ENCODE assay signal across 19 cellular contexts in the genomic region with DNA sequence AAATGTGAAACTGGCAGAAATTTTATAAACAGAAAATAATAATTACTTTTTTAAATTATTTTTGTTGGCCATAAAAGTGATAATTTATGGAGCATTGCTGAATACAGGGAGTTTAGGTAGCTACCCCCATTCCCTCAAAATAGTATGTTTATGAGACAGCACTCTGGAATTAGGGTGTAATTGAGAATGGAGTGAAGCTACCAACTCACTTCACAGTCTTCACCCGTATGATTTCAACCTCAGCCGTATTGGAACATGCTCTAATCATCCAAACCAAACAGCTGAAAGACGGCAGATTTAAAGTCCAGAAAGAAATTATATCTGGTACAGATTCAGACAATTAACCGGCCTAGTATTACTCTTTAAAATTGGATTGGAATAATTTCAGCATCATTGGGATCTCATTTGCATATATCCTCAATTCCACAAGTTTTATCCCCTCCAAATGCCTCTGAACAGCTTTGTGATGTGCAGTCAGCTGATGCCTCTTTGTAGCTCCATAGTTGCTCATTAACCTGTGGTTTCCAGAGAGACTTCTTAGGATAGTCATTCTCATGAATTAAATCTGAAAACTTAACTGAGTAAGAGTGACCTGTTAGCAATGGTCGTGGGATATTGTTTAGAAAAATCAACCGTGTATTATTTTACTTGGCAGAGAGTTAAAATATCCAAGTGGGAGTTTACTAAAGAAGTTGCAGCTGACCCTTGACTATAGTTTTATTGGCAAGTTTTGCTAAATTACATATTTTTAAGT. TPM values are rescaled to one million over a fixed set of nuclear protein-coding genes. Genes with fewer than 3 reads are reported as not detected.
A peak's percentile ranks its signal among the peaks of the same experiment; 100 is the strongest.
DNase-seq lines count a peak whose midpoint lies in the region; ATAC-seq and TF ChIP-seq lines count a peak whose summit lies in the region.
"Had no signal": no experiment of that assay in that cellular context is flagged by ENCODE, and none has a peak within 500 bp of the region (broad histone marks: within the 10 kb centered on the region; RNA-seq: fewer than 3 reads in every experiment).

No MANE protein-coding gene starts in this region.

- WGBS in endodermal cell (ENCODE audit: insufficient coverage in 1 of 2, insufficient read length in 1 of 2), 2 experiments: 92 to 100% methylated on average over 6 of the region's 6 CpGs

- H3K9me3 Mint-ChIP-seq in endodermal cell: no peaks in the 10 kb centered on the region

- TF ChIP-seq CTCF in endodermal cell (conservative IDR thresholded peaks at IDR 0.05): no peak

- H3K4me3 Mint-ChIP-seq in endodermal cell: no peak overlapping the region
- H3K4me3 Mint-ChIP-seq: activated CD4-positive, alpha-beta T cell treated with anti-CD3 and anti-CD28 coated beads, Interleukin-2, amount 10 ng/mL, durations not matched to agents 7 days and 5 days; activated T-cell treated with anti-CD3 and anti-CD28 coated beads, Interleukin-2, amount 50 U/mL, for 72 hours had no signal

- H3K27ac Mint-ChIP-seq in endodermal cell: peak overlapping the region; percentile 26
- H3K27ac Mint-ChIP-seq: activated CD4-positive, alpha-beta T cell treated with anti-CD3 and anti-CD28 coated beads, Interleukin-2, amount 10 ng/mL, durations not matched to agents 7 days and 5 days; activated T-cell treated with anti-CD3 and anti-CD28 coated beads, Interleukin-2, amount 50 U/mL, for 72 hours had no signal

- no peaks in the 10 kb centered on the region for H3K9me3 ChIP-seq in endodermal cell (ENCODE audit: control insufficient read depth, low read length)
- no peaks in the 10 kb centered on the region for H3K9me3 ChIP-seq in effector memory CD4-positive, alpha-beta T cell (ENCODE audit: control insufficient read depth, low read length)
- H3K9me3 ChIP-seq: adrenal gland, prostate gland had no signal

- H3K27me3 Mint-ChIP-seq in endodermal cell (ENCODE audit: insufficient read depth): no peaks in the 10 kb centered on the region
- H3K27me3 Mint-ChIP-seq: activated CD4-positive, alpha-beta T cell treated with anti-CD3 and anti-CD28 coated beads, Interleukin-2, amount 10 ng/mL, durations not matched to agents 7 days and 5 days had no signal

- H3K4me3 ChIP-seq in endodermal cell (ENCODE audit: low read length): no peak overlapping the region
- H3K4me3 ChIP-seq in effector memory CD4-positive, alpha-beta T cell (ENCODE audit: insufficient read depth, low read depth, low read length, poor library complexity, severe bottlenecking): no peak overlapping the region
- H3K4me3 ChIP-seq: adrenal gland, prostate gland had no signal

- DNase-seq in Caki2 (ENCODE audit: low read depth): peak; percentile 92
- no peak for DNase-seq in endodermal cell
- DNase-seq in myocyte (ENCODE audit: low read depth): peak; percentile 61
- DNase-seq in HUDEP-2 (lab: John Stamatoyannopoulos, UW; ENCODE audit: unreplicated experiment in 76 of 76): no peak
- no peak for DNase-seq in effector memory CD4-positive, alpha-beta T cell
- no peak for DNase-seq in central memory CD4-positive, alpha-beta T cell
- DNase-seq: activated CD4-positive, alpha-beta T cell treated with anti-CD3 and anti-CD28 coated beads, Interleukin-2, amount 10 ng/mL, durations not matched to agents 7 days and 5 days; activated T-cell treated with anti-CD3 and anti-CD28 coated beads, Interleukin-2, amount 50 U/mL, for 72 hours; adrenal gland; NCI-H2029 treated with DMSO at 0.1 percent for 48 hours; RPMI8226; stimulated activated CD4-positive, alpha-beta T cell treated with anti-CD3 and anti-CD28 coated beads, Interleukin-1b, Interleukin-23, amount 100 ng/mL, for 48 hours had no signal

- H3K4me1 ChIP-seq in endodermal cell (ENCODE audit: control insufficient read depth, insufficient read depth, low read length): peaks cover 14% of the 10 kb centered on the region
- H3K4me1 ChIP-seq in effector memory CD4-positive, alpha-beta T cell (ENCODE audit: control insufficient read depth, insufficient read depth, low read length, poor library complexity, severe bottlenecking): no peaks in the 10 kb centered on the region
- H3K4me1 ChIP-seq: prostate gland had no signal

- peak; percentile 76 for ATAC-seq in HG03378 (IDR thresholded peaks at IDR 0.05; ENCODE audit: unreplicated experiment)
- no peak for ATAC-seq in HG02870 (IDR thresholded peaks at IDR 0.05; ENCODE audit: unreplicated experiment)
- ATAC-seq: activated T-cell treated with anti-CD3 and anti-CD28 coated beads, Interleukin-2, amount 50 U/mL, for 72 hours had no signal

- H3K27ac ChIP-seq in endodermal cell (ENCODE audit: low read depth, low read length): no peak overlapping the region
- no peak overlapping the region for H3K27ac ChIP-seq in effector memory CD4-positive, alpha-beta T cell (ENCODE audit: insufficient read depth, low read length, poor library complexity, severe bottlenecking)
- H3K27ac ChIP-seq: adrenal gland, prostate gland had no signal

- H3K36me3 ChIP-seq in endodermal cell (ENCODE audit: control insufficient read depth, insufficient read depth, low read length): peaks cover 38% of the 10 kb centered on the region
- H3K36me3 ChIP-seq in effector memory CD4-positive, alpha-beta T cell (ENCODE audit: control insufficient read depth, insufficient read depth, low read length): peaks cover 17% of the 10 kb centered on the region
- H3K36me3 ChIP-seq: adrenal gland, prostate gland had no signal

- no peaks in the 10 kb centered on the region for H3K27me3 ChIP-seq in endodermal cell (ENCODE audit: control insufficient read depth, insufficient read depth, low read length, poor library complexity, severe bottlenecking)
- H3K27me3 ChIP-seq in effector memory CD4-positive, alpha-beta T cell (replicated peaks; ENCODE audit: control insufficient read depth, insufficient read depth, low read length, poor library complexity, severe bottlenecking): no peaks in the 10 kb centered on the region
- H3K27me3 ChIP-seq: adrenal gland had no signal

- in situ Hi-C loops in Caki2 (cut with HindIII; ENCODE audit: low pct_unique_long_range_greater_than_20kb, low sequenced_read_pairs): no loop called here

- peaks cover 29% of the 10 kb centered on the region for H3K4me1 Mint-ChIP-seq in endodermal cell

- no peak overlapping the region for H3K9ac ChIP-seq in endodermal cell (ENCODE audit: extremely low read depth, low read length, poor library complexity, severe bottlenecking)

- H3K36me3 Mint-ChIP-seq in endodermal cell (ENCODE audit: low read depth): peaks cover 19% of the 10 kb centered on the region

RNA-seq across cellular contexts. Expression of a gene that starts 59.1 kb away (rescaled TPM):
- total RNA-seq in Caki2 (2014; rRNA removed; shearing (Covaris generic); ENCODE audit: low replicate concordance): not detected in 2 replicates
- under 1 TPM; 0.22 to 0.29 TPM for total RNA-seq in endodermal cell
- 0.36 TPM for polyA plus RNA-seq in endodermal cell (2013, experiment 1 of 2)
- not detected for polyA plus RNA-seq in endodermal cell (2013, experiment 2 of 2)
- 10.6 and 13.9 TPM in 2 replicates for total RNA-seq in myocyte
- 12.2 TPM for polyA plus RNA-seq in myocyte (2012)
- total RNA-seq: activated CD4-positive, alpha-beta T cell treated with anti-CD3 and anti-CD28 coated beads, Interleukin-2, amount 10 ng/mL, durations not matched to agents 7 days and 5 days; activated T-cell treated with anti-CD3 and anti-CD28 coated beads, Interleukin-2, amount 50 U/mL, for 72 hours; adrenal gland; dermis microvascular lymphatic vessel endothelial cell; frontal cortex; T-helper 1 cell treated with Interleukin-12 subunit alpha and Interleukin-12 subunit beta and Interleukin-4 antibody, amounts not matched to agents 30 ng/mL and 1 ng/mL, for 36 hours had no signal
- polyA plus RNA-seq: adrenal gland, BJ had no signal

Comparison
In these comparisons a context has a peak if more than half of its experiments do, and no peak if none do; other contexts are left out.
1. DNase-seq: peak in Caki2 (single experiment) and myocyte (single experiment); none in endodermal cell (single experiment), HUDEP-2 (0 of 76), effector memory CD4-positive, alpha-beta T cell (0 of 3) and central memory CD4-positive, alpha-beta T cell (single experiment).